Comparison of ENCODE assay signal across 18 cellular contexts in the genomic region with DNA sequence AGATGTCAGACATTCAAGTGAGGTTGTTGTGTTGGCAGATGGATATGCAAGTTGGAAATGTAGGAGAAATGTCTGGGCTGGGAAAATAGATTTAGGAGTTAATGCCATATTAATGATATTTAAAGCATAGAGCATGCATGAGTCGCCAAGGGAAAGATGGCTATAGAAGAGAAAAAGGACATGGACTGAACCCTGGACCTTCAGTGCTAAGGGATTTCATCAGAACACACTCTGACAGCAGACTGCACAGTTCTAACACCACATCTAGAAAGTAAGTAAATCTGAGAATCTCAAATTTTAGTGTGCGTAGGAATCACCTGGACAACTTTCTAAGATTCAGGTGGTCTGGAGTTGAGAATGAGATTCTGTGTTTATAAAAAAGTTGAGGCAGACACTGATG. TPM values are rescaled to one million over a fixed set of nuclear protein-coding genes. Genes with fewer than 3 reads are reported as not detected.
DNase-seq lines count a peak whose midpoint lies in the region; ATAC-seq and TF ChIP-seq lines count a peak whose summit lies in the region.
"Had no signal": no experiment of that assay in that cellular context is flagged by ENCODE, and none has a peak within 500 bp of the region (broad histone marks: within the 10 kb centered on the region; RNA-seq: fewer than 3 reads in every experiment).

No MANE protein-coding gene starts in this region.

- peaks cover 15% of the 10 kb centered on the region for H3K4me1 Mint-ChIP-seq in activated T-helper 17 cell treated with anti-CD3 and anti-CD28 coated beads, Interleukin-2, amount 50 U/mL, for 72 hours
- H3K4me1 Mint-ChIP-seq in stimulated activated memory B cell treated with anti-CD40 and anti-IgM and Interleukin-4, amounts not matched to agents 10 μg/mL and 1 μg/mL and 100 μg/mL, for 72 hours = peaks cover 22% of the 10 kb centered on the region

- H3K9ac ChIP-seq in KMS-11 = no peak overlapping the region
- H3K9ac ChIP-seq: BLaER1 had no signal

- 92 to 96% methylated on average over 2 of the region's 2 CpGs for WGBS in thyroid gland, 2 donors

- H3K79me2 ChIP-seq in KMS-11 (ENCODE audit: insufficient read depth, low read depth) = no peaks in the 10 kb centered on the region

- H3K4me3 ChIP-seq in KMS-11 (IDR thresholded peaks at IDR 0.05; ENCODE audit: insufficient read depth, low read depth, low read length) (no peak overlapping the region), SJCRH30 (no peak overlapping the region), thyroid gland (replicated peaks in 1 of 3) (no peak overlapping the region)
- H3K4me3 ChIP-seq: BLaER1, HAP-1 had no signal

- H3K9me3 ChIP-seq in SJCRH30 (replicated peaks) (no peaks in the 10 kb centered on the region), thyroid gland (no peaks in the 10 kb centered on the region)
- H3K9me3 ChIP-seq: BLaER1, Caco-2, HAP-1 had no signal

- peaks cover 52% of the 10 kb centered on the region for H3K4me1 ChIP-seq in KMS-11 (ENCODE audit: low read depth, poor library complexity, severe bottlenecking)
- peaks cover 51% of the 10 kb centered on the region for H3K4me1 ChIP-seq in SJCRH30
- no peaks in the 10 kb centered on the region for H3K4me1 ChIP-seq in thyroid gland
- H3K4me1 ChIP-seq: Caco-2, HAP-1 had no signal

- 0 out of 2 replicates have a peak overlapping the region, but pooled peaks have one; percentile 81 for H3K4me2 ChIP-seq in KMS-11
- H3K4me2 ChIP-seq: BLaER1 had no signal

- H3K27ac Mint-ChIP-seq in activated T-helper 17 cell treated with anti-CD3 and anti-CD28 coated beads, Interleukin-2, amount 50 U/mL, for 72 hours = peak overlapping the region; percentile 72
- H3K27ac Mint-ChIP-seq in stimulated activated memory B cell treated with anti-CD40 and anti-IgM and Interleukin-4, amounts not matched to agents 10 μg/mL and 1 μg/mL and 100 μg/mL, for 72 hours = peak overlapping the region; percentile 5
- H3K27ac Mint-ChIP-seq: B cell; CD4-positive, CD25-positive, alpha-beta regulatory T cell; CD8-positive, alpha-beta T cell had no signal

- intact Hi-C loops in thyroid gland (cut with DNase I) = no loop called here

- H3K4me3 Mint-ChIP-seq in activated T-helper 17 cell treated with anti-CD3 and anti-CD28 coated beads, Interleukin-2, amount 50 U/mL, for 72 hours = no peak overlapping the region
- H3K4me3 Mint-ChIP-seq in stimulated activated memory B cell treated with anti-CD40 and anti-IgM and Interleukin-4, amounts not matched to agents 10 μg/mL and 1 μg/mL and 100 μg/mL, for 72 hours = no peak overlapping the region
- H3K4me3 Mint-ChIP-seq: B cell; CD4-positive, CD25-positive, alpha-beta regulatory T cell; CD8-positive, alpha-beta T cell; HFFc6 had no signal

- no peaks in the 10 kb centered on the region for H3K9me3 Mint-ChIP-seq in activated T-helper 17 cell treated with anti-CD3 and anti-CD28 coated beads, Interleukin-2, amount 50 U/mL, for 72 hours
- no peaks in the 10 kb centered on the region for H3K9me3 Mint-ChIP-seq in stimulated activated memory B cell treated with anti-CD40 and anti-IgM and Interleukin-4, amounts not matched to agents 10 μg/mL and 1 μg/mL and 100 μg/mL, for 72 hours
- H3K9me3 Mint-ChIP-seq: CD8-positive, alpha-beta T cell; HFFc6 had no signal

- H3K27me3 Mint-ChIP-seq in activated T-helper 17 cell treated with anti-CD3 and anti-CD28 coated beads, Interleukin-2, amount 50 U/mL, for 72 hours = no peaks in the 10 kb centered on the region
- H3K27me3 Mint-ChIP-seq in stimulated activated memory B cell treated with anti-CD40 and anti-IgM and Interleukin-4, amounts not matched to agents 10 μg/mL and 1 μg/mL and 100 μg/mL, for 72 hours = no peaks in the 10 kb centered on the region
- H3K27me3 Mint-ChIP-seq: B cell; CD4-positive, CD25-positive, alpha-beta regulatory T cell had no signal

- no peaks in the 10 kb centered on the region for H4K20me1 ChIP-seq in KMS-11 (ENCODE audit: insufficient read depth)

- no peak for DNase-seq in SJCRH30
- DNase-seq in thyroid gland = no peak
- no peak for DNase-seq in NCI-H748 (lab: John Stamatoyannopoulos, UW; ENCODE audit: unreplicated experiment)
- no peak for DNase-seq in globus pallidus (ENCODE audit: low spot score)
- DNase-seq: Caco-2; CD4-positive, CD25-positive, alpha-beta regulatory T cell; CD8-positive, alpha-beta T cell; DMS153; EL; GDM1; HFFc6 had no signal

- H3K27ac ChIP-seq in KMS-11 = no peak overlapping the region
- peak overlapping the region; percentile 95; the same call in 1 of the 2 replicates for H3K27ac ChIP-seq in SJCRH30
- H3K27ac ChIP-seq in thyroid gland = no peak overlapping the region
- H3K27ac ChIP-seq: BLaER1, C4-2B had no signal

- H3K27me3 ChIP-seq in KMS-11 (ENCODE audit: insufficient read depth, low read depth) (no peaks in the 10 kb centered on the region), SJCRH30 (no peaks in the 10 kb centered on the region), thyroid gland (no peaks in the 10 kb centered on the region)
- H3K27me3 ChIP-seq: BLaER1 had no signal

- no peaks in the 10 kb centered on the region for H3K36me3 Mint-ChIP-seq in activated T-helper 17 cell treated with anti-CD3 and anti-CD28 coated beads, Interleukin-2, amount 50 U/mL, for 72 hours (ENCODE audit: low read depth)
- peaks cover 20% of the 10 kb centered on the region for H3K36me3 Mint-ChIP-seq in stimulated activated memory B cell treated with anti-CD40 and anti-IgM and Interleukin-4, amounts not matched to agents 10 μg/mL and 1 μg/mL and 100 μg/mL, for 72 hours

- TF ChIP-seq CTCF in KMS-11 (conservative IDR thresholded peaks at IDR 0.05; ENCODE audit: low read depth, low read length) = no peak
- TF ChIP-seq CTCF in thyroid gland (IDR thresholded peaks at IDR 0.05) = no peak

- H3K36me3 ChIP-seq in KMS-11 (ENCODE audit: insufficient read depth) (no peaks in the 10 kb centered on the region), SJCRH30 (no peaks in the 10 kb centered on the region), thyroid gland (no peaks in the 10 kb centered on the region)
- H3K36me3 ChIP-seq: BLaER1, HAP-1 had no signal

- H2AFZ ChIP-seq in KMS-11 (ENCODE audit: low read depth) = no peak overlapping the region

- no peak for ATAC-seq in activated T-helper 17 cell treated with anti-CD3 and anti-CD28 coated beads, Interleukin-2, amount 50 U/mL, for 72 hours (replicated peaks)
- ATAC-seq in stimulated activated memory B cell treated with anti-CD40 and anti-IgM and Interleukin-4, amounts not matched to agents 10 μg/mL and 1 μg/mL and 100 μg/mL, for 72 hours = no peak
- ATAC-seq: CD8-positive, alpha-beta T cell had no signal

- TF ChIP-seq POLR2A in thyroid gland (IDR thresholded peaks at IDR 0.05) = no peak

RNA-seq across cellular contexts. Expression of a gene that starts 17.3 kb away (rescaled TPM):
- 31.0 and 40.6 TPM in 2 replicates for total RNA-seq in SJCRH30 (2014; rRNA removed; shearing (Covaris generic))
- 10 to 100 TPM; 39.8 to 59.5 TPM for total RNA-seq in activated T-helper 17 cell treated with anti-CD3 and anti-CD28 coated beads, Interleukin-2, amount 50 U/mL, for 72 hours
- total RNA-seq in thyroid gland = 10 to 100 TPM in 2 of 4 donors, 1 to 10 TPM in 2; 9.3 to 26.5 (median 12.2) TPM

RNA-seq across cellular contexts. Expression of a gene that starts 23.3 kb away (rescaled TPM):
- total RNA-seq in SJCRH30 (2014; rRNA removed; shearing (Covaris generic)) = 43.5 and 43.9 TPM in 2 replicates
- 10 to 100 TPM; 50.8 to 69.9 TPM for total RNA-seq in activated T-helper 17 cell treated with anti-CD3 and anti-CD28 coated beads, Interleukin-2, amount 50 U/mL, for 72 hours
- 10 to 100 TPM; 41.3 to 64.1 (median 50.7) TPM for total RNA-seq in thyroid gland

RNA-seq across cellular contexts. Expression of a gene that starts 31.8 kb away (rescaled TPM):
- total RNA-seq in SJCRH30 (2014; rRNA removed; shearing (Covaris generic)) = not detected in 2 replicates
- not detected for total RNA-seq in activated T-helper 17 cell treated with anti-CD3 and anti-CD28 coated beads, Interleukin-2, amount 50 U/mL, for 72 hours
- total RNA-seq in thyroid gland = not detected
- total RNA-seq: B cell; CD4-positive, CD25-positive, alpha-beta regulatory T cell; CD8-positive, alpha-beta T cell; HFFc6 had no signal
